Comparison of ENCODE assay signal across 5 cellular contexts in genomic region chr7:26070290-26070689, GRCh38.
"Had no signal": no experiment of that assay in that cellular context is flagged by ENCODE, and none has a peak within 500 bp of the region (broad histone marks: within the 10 kb centered on the region; RNA-seq: fewer than 3 reads in every experiment).

No MANE protein-coding gene starts in this region.

- H2AFZ ChIP-seq: GM23248 had no signal

- DNase-seq: GM23248, GOT3, H7, KBM-7 had no signal

- H3K9me3 ChIP-seq: HAP-1 had no signal

- H3K9ac ChIP-seq: GM23248 had no signal

- H3K36me3 ChIP-seq: HAP-1 had no signal

- H3K27ac ChIP-seq: GM23248 had no signal

- H3K4me3 ChIP-seq: GM23248, HAP-1 had no signal
